Comparison of ENCODE assay signal across 11 cellular contexts in the genomic region with DNA sequence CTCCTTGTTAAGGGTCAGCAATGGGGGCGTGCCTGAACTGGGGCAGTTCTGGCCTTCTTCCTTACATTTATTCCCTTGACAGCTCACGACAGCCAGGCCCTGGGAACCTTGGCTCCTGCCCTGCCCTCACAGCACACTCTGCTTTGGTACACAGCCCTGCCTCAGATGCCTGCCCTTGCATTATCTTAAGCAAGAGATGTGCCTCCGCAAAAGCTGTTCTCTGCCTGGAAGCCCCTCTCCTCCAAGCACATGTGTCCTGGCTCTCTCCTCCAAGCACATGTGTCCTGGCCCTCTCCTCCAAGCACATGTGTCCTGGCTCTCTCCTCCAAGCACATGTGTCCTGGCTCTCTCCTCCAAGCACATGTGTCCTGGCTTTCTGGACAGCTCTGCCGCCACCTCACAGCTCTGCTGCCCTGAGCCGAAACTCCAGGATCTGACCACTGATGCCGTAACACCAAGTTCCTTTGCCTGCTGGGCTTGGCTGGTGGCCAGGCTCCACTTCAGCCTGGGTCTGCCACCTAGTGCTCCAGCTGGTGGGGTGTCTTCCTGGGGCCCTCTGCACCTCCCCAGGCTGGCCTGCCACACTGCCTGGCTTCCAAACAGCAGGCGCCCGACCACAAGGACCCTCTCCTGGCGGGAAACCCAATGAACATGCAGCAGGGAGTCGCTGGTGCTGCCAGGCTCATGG. TPM values are rescaled to one million over a fixed set of nuclear protein-coding genes. Genes with fewer than 3 reads are reported as not detected.
DNase-seq lines count a peak whose midpoint lies in the region; ATAC-seq and TF ChIP-seq lines count a peak whose summit lies in the region.
"Had no signal": no experiment of that assay in that cellular context is flagged by ENCODE, and none has a peak within 500 bp of the region (broad histone marks: within the 10 kb centered on the region; RNA-seq: fewer than 3 reads in every experiment).

No MANE protein-coding gene starts in this region.

- H3K4me3 ChIP-seq in coronary artery (peak overlapping the region; percentile 68), osteoblast (ENCODE audit: insufficient read depth, low read length) (no peak overlapping the region)
- no peak overlapping the region for H3K4me3 ChIP-seq in effector memory CD4-positive, alpha-beta T cell (ENCODE audit: insufficient read depth, low read depth, low read length, poor library complexity, severe bottlenecking)

- H3K27ac ChIP-seq in coronary artery (no peak overlapping the region), osteoblast (ENCODE audit: low read depth, low read length) (no peak overlapping the region)
- H3K27ac ChIP-seq in effector memory CD4-positive, alpha-beta T cell (ENCODE audit: insufficient read depth, low read length, poor library complexity, severe bottlenecking): no peak overlapping the region

- H3K4me2 ChIP-seq in osteoblast (ENCODE audit: insufficient read depth, low read length): peak overlapping the region; percentile 72

- no peaks in the 10 kb centered on the region for H3K9me3 ChIP-seq in osteoblast (ENCODE audit: low read depth, low read length)
- H3K9me3 ChIP-seq in effector memory CD4-positive, alpha-beta T cell (ENCODE audit: control insufficient read depth, low read length): no peaks in the 10 kb centered on the region

- H4K20me1 ChIP-seq in osteoblast (ENCODE audit: insufficient read depth, low read length): no peaks in the 10 kb centered on the region

- no peaks in the 10 kb centered on the region for H3K79me2 ChIP-seq in osteoblast (ENCODE audit: insufficient read depth, low read length)

- H3K36me3 ChIP-seq in osteoblast (ENCODE audit: insufficient read depth, low read length): no peaks in the 10 kb centered on the region
- H3K36me3 ChIP-seq in effector memory CD4-positive, alpha-beta T cell (ENCODE audit: control insufficient read depth, insufficient read depth, low read length): no peaks in the 10 kb centered on the region

- H3K27me3 ChIP-seq in osteoblast (ENCODE audit: insufficient read depth, low read length): peaks cover 16% of the 10 kb centered on the region
- no peaks in the 10 kb centered on the region for H3K27me3 ChIP-seq in effector memory CD4-positive, alpha-beta T cell (replicated peaks; ENCODE audit: control insufficient read depth, insufficient read depth, low read length, poor library complexity, severe bottlenecking)

- TF ChIP-seq CTCF in coronary artery (IDR thresholded peaks at IDR 0.05) (no peak), osteoblast (IDR thresholded peaks at IDR 0.05; ENCODE audit: extremely low read depth, low read depth, low read length) (no peak)

- ATAC-seq in GM19395 (IDR thresholded peaks at IDR 0.05; ENCODE audit: unreplicated experiment) (no peak), HG03095 (IDR thresholded peaks at IDR 0.05; ENCODE audit: unreplicated experiment) (no peak)

- H3K4me1 ChIP-seq in osteoblast (ENCODE audit: insufficient read depth, low read length): no peaks in the 10 kb centered on the region
- no peaks in the 10 kb centered on the region for H3K4me1 ChIP-seq in effector memory CD4-positive, alpha-beta T cell (ENCODE audit: control insufficient read depth, insufficient read depth, low read length, poor library complexity, severe bottlenecking)

- peak; percentile 51 for DNase-seq in CD1c-positive myeloid dendritic cell (ENCODE audit: extremely low spot score)
- peak; percentile 25 for DNase-seq in NCI-H1105 (lab: John Stamatoyannopoulos, UW)
- DNase-seq in coronary artery (ENCODE audit: low spot score): no peak
- DNase-seq in osteoblast (ENCODE audit: insufficient read length, low spot score, missing footprints): no peak
- no peak for DNase-seq in effector memory CD4-positive, alpha-beta T cell
- no peak for DNase-seq in KBM-7
- DNase-seq: activated B cell treated with CpG ODN at 0.5 μM for 24 hours; activated naive CD8-positive, alpha-beta T cell treated with anti-CD3 and anti-CD28 coated beads, Interleukin-2, amount 10 ng/mL, durations not matched to agents 7 days and 5 days; stimulated activated naive CD4-positive, alpha-beta T cell had no signal

- in situ Hi-C loops in KBM-7 (cut with MboI; ENCODE audit: low pct_unique_long_range_greater_than_20kb, low sequenced_read_pairs): no loop called here

- no peak overlapping the region for H2AFZ ChIP-seq in osteoblast (ENCODE audit: low read length)

RNA-seq across cellular contexts. Expression of a gene that starts 53.1 kb away (rescaled TPM):
- total RNA-seq in osteoblast: 2.1 and 2.2 TPM in 2 replicates
- total RNA-seq: activated B cell treated with CpG ODN at 0.5 μM for 24 hours had no signal

Comparison
In these comparisons a context has a peak if more than half of its experiments do, and no peak if none do; other contexts are left out.
1. DNase-seq: peak in CD1c-positive myeloid dendritic cell (single experiment) and NCI-H1105 (single experiment); none in coronary artery (single experiment), osteoblast (single experiment), effector memory CD4-positive, alpha-beta T cell (0 of 3) and KBM-7 (single experiment).